10 cellular contexts compared by ENCODE assay signal in the genomic region with DNA sequence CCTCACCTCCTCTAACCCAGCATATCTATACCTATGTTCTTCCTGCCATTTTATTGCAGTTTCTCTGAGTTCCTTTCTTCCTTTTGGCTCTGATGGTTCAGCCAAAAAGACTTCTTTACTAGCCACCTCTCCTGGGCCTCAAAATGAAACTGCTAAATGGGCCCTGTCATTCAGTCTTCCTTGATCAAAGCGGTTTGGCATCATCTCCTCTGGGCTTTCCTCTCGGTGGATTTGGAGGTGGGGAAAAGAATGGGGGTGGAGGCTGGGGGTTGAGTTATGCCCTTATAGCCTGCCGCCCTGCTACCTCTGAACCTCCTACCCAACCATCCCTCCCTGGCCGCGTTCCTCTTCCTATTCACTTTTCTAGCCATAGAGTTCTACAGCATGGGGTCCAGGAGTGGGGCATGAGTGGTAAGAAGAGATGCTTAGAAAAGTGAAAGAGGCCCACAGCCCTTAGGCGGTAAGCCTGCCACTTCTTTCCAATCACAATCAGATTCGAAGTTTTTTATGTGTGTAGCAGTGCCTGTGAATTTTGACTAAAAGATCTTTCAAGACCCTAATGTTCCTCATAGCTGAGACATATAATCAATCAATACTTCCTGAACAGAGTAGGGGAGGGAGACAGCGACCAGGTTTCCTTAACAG. TPM values are rescaled to one million over a fixed set of nuclear protein-coding genes. Genes with fewer than 3 reads are reported as not detected.
DNase-seq lines count a peak whose midpoint lies in the region; ATAC-seq, FAIRE-seq and TF ChIP-seq lines count a peak whose summit lies in the region.
"Had no signal": no experiment of that assay in that cellular context is flagged by ENCODE, and none has a peak within 500 bp of the region (broad histone marks: within the 10 kb centered on the region; RNA-seq: fewer than 3 reads in every experiment).

No MANE protein-coding gene starts in this region.

- WGBS in neuronal stem cell (ENCODE audit: extremely low coverage in 2 of 2, insufficient read length in 2 of 2, insufficient replicate concordance in 1 of 2), 2 donors: no CpG with 5 or more reads among the region's 8 CpGs

- no peak for ATAC-seq in CD8-positive, alpha-beta T cell
- no peak for ATAC-seq in PC-3
- no peak for ATAC-seq in GM18505 (IDR thresholded peaks at IDR 0.05; ENCODE audit: unreplicated experiment)

- H3K4me3 Mint-ChIP-seq in CD8-positive, alpha-beta T cell: peak overlapping the region; percentile 73

- H3K27ac Mint-ChIP-seq in CD8-positive, alpha-beta T cell: no peak overlapping the region

- H3K4me1 ChIP-seq in CD8-positive, alpha-beta T cell (ENCODE audit: insufficient read depth, low read length): peaks cover 15% of the 10 kb centered on the region
- H3K4me1 ChIP-seq in PC-3 (ENCODE audit: insufficient read depth, low read length) (peaks cover 44% of the 10 kb centered on the region), neuronal stem cell (ENCODE audit: control insufficient read depth in 2 of 2, insufficient read depth in 1 of 2, low read depth in 1 of 2, low read length in 2 of 2) (peaks cover 30 to 37% of the 10 kb centered on the region in 2 donors)

- no peaks in the 10 kb centered on the region for H3K9me3 Mint-ChIP-seq in CD8-positive, alpha-beta T cell

- no peaks in the 10 kb centered on the region for H3K36me3 ChIP-seq in CD8-positive, alpha-beta T cell (ENCODE audit: insufficient read depth, low read length)
- H3K36me3 ChIP-seq in PC-3 (ENCODE audit: low read depth, low read length) (peaks cover 5% of the 10 kb centered on the region; the same call in 1 of the 2 replicates), neuronal stem cell (replicated peaks in 1 of 2; ENCODE audit: control insufficient read depth in 2 of 2, insufficient read depth in 2 of 2, low read length in 2 of 2) (peaks cover 18 to 52% of the 10 kb centered on the region in 2 donors)

- H4K20me1 ChIP-seq in PC-3 (ENCODE audit: low read length): no peaks in the 10 kb centered on the region

- intact Hi-C loops in CD8-positive, alpha-beta T cell (cut with DNase I, micrococcal nuclease): loop anchor here (5.0 to 10.0 kb wide), 3 partner anchors 158 to 423 kb away; partner anchors contain the start of gene SLC7A8 (in 1 of the 2)
- intact Hi-C loops in PC-3 (cut with micrococcal nuclease): loop anchor here (10.0 kb wide), 2 partner anchors 205 to 325 kb away; partner anchors contain the start of genes BCL2L2, PPP1R3E and SLC7A8

- no peak overlapping the region for H2BK5ac ChIP-seq in neuronal stem cell (ENCODE audit: low read length)

- CTCF ChIA-PET in CD8-positive, alpha-beta T cell (lab: Charles Lee): interaction anchor here (8.3 to 34.8 kb wide), 2 partner anchors 16 to 78 kb away, joined by 132 to 1218 read pairs; partner anchors contain the start of gene CDH24
- CTCF ChIA-PET in PC-3 (lab: Charles Lee): no interaction called here

- no peaks in the 10 kb centered on the region for H3K27me3 ChIP-seq in CD8-positive, alpha-beta T cell (ENCODE audit: insufficient read depth, low read length)
- no peaks in the 10 kb centered on the region for H3K27me3 ChIP-seq in PC-3 (ENCODE audit: low read length)
- H3K27me3 ChIP-seq in neuronal stem cell (ENCODE audit: control insufficient read depth in 3 of 3, insufficient read depth in 3 of 3, low read depth in 1 of 3, low read length in 3 of 3): no peaks in the 10 kb centered on the region

- H3K79me1 ChIP-seq in neuronal stem cell (ENCODE audit: low read depth, low read length): peaks cover 14% of the 10 kb centered on the region

- peaks cover 7% of the 10 kb centered on the region for H3K4me1 Mint-ChIP-seq in CD8-positive, alpha-beta T cell (ENCODE audit: low read depth)

- H4K91ac ChIP-seq in neuronal stem cell (ENCODE audit: low read depth, low read length, poor library complexity): no peak overlapping the region

- no peak overlapping the region for H3K23ac ChIP-seq in neuronal stem cell (ENCODE audit: low read depth, low read length, poor library complexity)

- no peak overlapping the region for H3K4ac ChIP-seq in neuronal stem cell (ENCODE audit: low read length)

- peaks cover 77% of the 10 kb centered on the region for H3K79me2 ChIP-seq in PC-3 (ENCODE audit: low read length)

- no peak overlapping the region for H3K27ac ChIP-seq in CD8-positive, alpha-beta T cell (ENCODE audit: low read depth, low read length)
- H3K27ac ChIP-seq in PC-3 (ENCODE audit: low read length) (peak overlapping the region; percentile 78), neuronal stem cell (replicated peaks; ENCODE audit: low read length) (peak overlapping the region; percentile 95)

- H3K36me3 Mint-ChIP-seq in CD8-positive, alpha-beta T cell: no peaks in the 10 kb centered on the region

- POLR2A ChIA-PET in CD8-positive, alpha-beta T cell (lab: Charles Lee): interaction anchor here (1.1 kb wide), 1 partner anchor 50 kb away, joined by 3 read pairs; the partner anchor contains the start of gene PRMT5
- POLR2A ChIA-PET in PC-3 (lab: Charles Lee; ENCODE audit: unreplicated experiment): no interaction called here

- no peak for DNase-seq in CD8-positive, alpha-beta T cell
- DNase-seq in PC-3: no peak
- no peak for DNase-seq in epithelial cell of proximal tubule (ENCODE audit: low read depth)
- DNase-seq in neuronal stem cell (ENCODE audit: low spot score): no peak
- DNase-seq in GM19239 (ENCODE audit: insufficient read length, low spot score): no peak
- DNase-seq in NCI-H146 treated with DMSO at 0.1 percent for 48 hours (lab: John Stamatoyannopoulos, UW; ENCODE audit: unreplicated experiment): no peak
- DNase-seq in DMS53 treated with DMSO at 0.1 percent for 48 hours (lab: John Stamatoyannopoulos, UW; ENCODE audit: unreplicated experiment): no peak
- DNase-seq: Karpas-422, midbrain had no signal

- H2BK120ac ChIP-seq in neuronal stem cell (ENCODE audit: low read depth, low read length): no peak overlapping the region

- TSS peak; percentile 37 for BruUV-seq in PC-3 (replicated peaks; lab: Mats Ljungman, UMichigan)

- peak overlapping the region; percentile 73 for H2AK5ac ChIP-seq in neuronal stem cell (ENCODE audit: low read depth, low read length)

- H3K9ac ChIP-seq in PC-3 (ENCODE audit: low read length): peak overlapping the region; percentile 41
- H3K9ac ChIP-seq in neuronal stem cell (ENCODE audit: low read depth, low read length, poor library complexity): peak overlapping the region; percentile 82

- no peaks in the 10 kb centered on the region for H3K9me3 ChIP-seq in CD8-positive, alpha-beta T cell (ENCODE audit: low read length)
- H3K9me3 ChIP-seq in PC-3 (ENCODE audit: low read length) (no peaks in the 10 kb centered on the region), neuronal stem cell (replicated peaks in 1 of 2; ENCODE audit: control insufficient read depth in 2 of 2, insufficient read depth in 1 of 2, low read depth in 1 of 2, low read length in 2 of 2) (peaks cover 0 to under 1% of the 10 kb centered on the region in 2 donors)

- TF ChIP-seq CTCF in CD8-positive, alpha-beta T cell (IDR thresholded peaks at IDR 0.05): no peak
- TF ChIP-seq CTCF in PC-3 (conservative IDR thresholded peaks at IDR 0.05; ENCODE audit: low read depth, low read length) (no peak), epithelial cell of proximal tubule (conservative IDR thresholded peaks at IDR 0.05; ENCODE audit: low read depth, low read length) (no peak)

- no peak overlapping the region for H2BK15ac ChIP-seq in neuronal stem cell (ENCODE audit: low read length)

- H3K18ac ChIP-seq in neuronal stem cell (ENCODE audit: low read length): no peak overlapping the region

- FAIRE-seq in GM19239 (lab: Jason Lieb, UNC): no peak

- no peak overlapping the region for H4K8ac ChIP-seq in neuronal stem cell (ENCODE audit: low read depth, low read length)

- no peak overlapping the region for H3K4me3 ChIP-seq in CD8-positive, alpha-beta T cell (ENCODE audit: low read depth, low read length)
- H3K4me3 ChIP-seq in PC-3 (ENCODE audit: low read length): peak overlapping the region; percentile 80
- H3K4me3 ChIP-seq in epithelial cell of proximal tubule (ENCODE audit: low read depth, low read length): peak overlapping the region; percentile 93
- peak overlapping the region; percentile 77 to 89 for H3K4me3 ChIP-seq in neuronal stem cell (ENCODE audit: low read length in 2 of 2)

- H3K4me2 ChIP-seq in PC-3 (ENCODE audit: low read length) (peak overlapping the region; percentile 85), neuronal stem cell (ENCODE audit: insufficient read depth, low read length, poor library complexity, severe bottlenecking) (peak overlapping the region; percentile 72)

- H3K9me2 ChIP-seq in PC-3 (replicated peaks; ENCODE audit: low read length): no peaks in the 10 kb centered on the region

- no peak for TF ChIP-seq POLR2A in GM18505 (IDR thresholded peaks at IDR 0.05; ENCODE audit: borderline replicate concordance, extremely low read depth, insufficient read depth, insufficient read length)

- H3K14ac ChIP-seq in neuronal stem cell (ENCODE audit: low read length): no peak overlapping the region

- no peak overlapping the region for H2BK12ac ChIP-seq in neuronal stem cell (ENCODE audit: low read length)

- H2AFZ ChIP-seq in PC-3 (ENCODE audit: low read length) (peak overlapping the region; percentile 6), neuronal stem cell (ENCODE audit: low read length) (no peak overlapping the region)

- no peaks in the 10 kb centered on the region for H3K27me3 Mint-ChIP-seq in CD8-positive, alpha-beta T cell (ENCODE audit: low read depth)

- peaks cover 4% of the 10 kb centered on the region for H3F3A ChIP-seq in PC-3 (ENCODE audit: low read length, unreplicated experiment)

RNA-seq across cellular contexts. Expression of gene AJUBA, which starts 2.5 kb away (rescaled TPM):
- under 1 TPM; 0.52 to 0.72 TPM for total RNA-seq in CD8-positive, alpha-beta T cell
- total RNA-seq in PC-3 (2014; rRNA removed) (81.1 and 116 TPM in 2 replicates), epithelial cell of proximal tubule (63.2 and 105 TPM in 2 replicates)
- 63.6 TPM for polyA plus RNA-seq in neuronal stem cell (2013, experiment 1 of 2)
- 64.1 TPM for polyA plus RNA-seq in neuronal stem cell (2013, experiment 2 of 2)

RNA-seq across cellular contexts. Expression of gene HAUS4, which starts 23.0 kb away (rescaled TPM):
- 10 to 100 TPM; 11.9 to 15.3 TPM for total RNA-seq in CD8-positive, alpha-beta T cell
- 54.5 and 56.2 TPM in 2 replicates for total RNA-seq in PC-3 (2014; rRNA removed)
- 40.0 and 70.5 TPM in 2 replicates for total RNA-seq in epithelial cell of proximal tubule
- 59.1 TPM for polyA plus RNA-seq in neuronal stem cell (2013, experiment 1 of 2)
- 60.9 TPM for polyA plus RNA-seq in neuronal stem cell (2013, experiment 2 of 2)

RNA-seq across cellular contexts. Expression of gene C14orf93, which starts 30.1 kb away (rescaled TPM):
- 1 to 10 TPM; 5.6 to 7.7 TPM for total RNA-seq in CD8-positive, alpha-beta T cell
- total RNA-seq in PC-3 (2014; rRNA removed) (5.8 and 6.2 TPM in 2 replicates), epithelial cell of proximal tubule (6.0 and 9.4 TPM in 2 replicates)
- 7.0 TPM for polyA plus RNA-seq in neuronal stem cell (2013, experiment 1 of 2)
- 6.1 TPM for polyA plus RNA-seq in neuronal stem cell (2013, experiment 2 of 2)

RNA-seq across cellular contexts. Expression of gene PRMT5, which starts 50.7 kb away (rescaled TPM):
- 10 to 100 TPM; 14.3 to 15.2 TPM for total RNA-seq in CD8-positive, alpha-beta T cell
- total RNA-seq in PC-3 (2014; rRNA removed) (101 and 113 TPM in 2 replicates), epithelial cell of proximal tubule (70.5 and 142 TPM in 2 replicates)
- 88.1 TPM for polyA plus RNA-seq in neuronal stem cell (2013, experiment 1 of 2)
- 93.5 TPM for polyA plus RNA-seq in neuronal stem cell (2013, experiment 2 of 2)

RNA-seq across cellular contexts. Expression of gene PSMB5, which starts 54.8 kb away (rescaled TPM):
- total RNA-seq in CD8-positive, alpha-beta T cell: 10 to 100 TPM; 18.6 to 20.2 TPM
- total RNA-seq in PC-3 (2014; rRNA removed) (368 and 424 TPM in 2 replicates), epithelial cell of proximal tubule (388 and 413 TPM in 2 replicates)
- polyA plus RNA-seq in neuronal stem cell (2013, experiment 1 of 2): 136 TPM
- 135 TPM for polyA plus RNA-seq in neuronal stem cell (2013, experiment 2 of 2)

Comparison
In these comparisons a context has a peak if more than half of its experiments do, and no peak if none do; other contexts are left out.
1. RNA of gene AJUBA, which starts 2.5 kb away (total RNA-seq): 81.1 to 116 TPM in PC-3 and 63.2 to 105 TPM in epithelial cell of proximal tubule; 0.52 to 0.72 TPM in CD8-positive, alpha-beta T cell; every median in the first group is over 10 times any median in the second.